Comparison of ENCODE assay signal across 8 cellular contexts in the genomic region with DNA sequence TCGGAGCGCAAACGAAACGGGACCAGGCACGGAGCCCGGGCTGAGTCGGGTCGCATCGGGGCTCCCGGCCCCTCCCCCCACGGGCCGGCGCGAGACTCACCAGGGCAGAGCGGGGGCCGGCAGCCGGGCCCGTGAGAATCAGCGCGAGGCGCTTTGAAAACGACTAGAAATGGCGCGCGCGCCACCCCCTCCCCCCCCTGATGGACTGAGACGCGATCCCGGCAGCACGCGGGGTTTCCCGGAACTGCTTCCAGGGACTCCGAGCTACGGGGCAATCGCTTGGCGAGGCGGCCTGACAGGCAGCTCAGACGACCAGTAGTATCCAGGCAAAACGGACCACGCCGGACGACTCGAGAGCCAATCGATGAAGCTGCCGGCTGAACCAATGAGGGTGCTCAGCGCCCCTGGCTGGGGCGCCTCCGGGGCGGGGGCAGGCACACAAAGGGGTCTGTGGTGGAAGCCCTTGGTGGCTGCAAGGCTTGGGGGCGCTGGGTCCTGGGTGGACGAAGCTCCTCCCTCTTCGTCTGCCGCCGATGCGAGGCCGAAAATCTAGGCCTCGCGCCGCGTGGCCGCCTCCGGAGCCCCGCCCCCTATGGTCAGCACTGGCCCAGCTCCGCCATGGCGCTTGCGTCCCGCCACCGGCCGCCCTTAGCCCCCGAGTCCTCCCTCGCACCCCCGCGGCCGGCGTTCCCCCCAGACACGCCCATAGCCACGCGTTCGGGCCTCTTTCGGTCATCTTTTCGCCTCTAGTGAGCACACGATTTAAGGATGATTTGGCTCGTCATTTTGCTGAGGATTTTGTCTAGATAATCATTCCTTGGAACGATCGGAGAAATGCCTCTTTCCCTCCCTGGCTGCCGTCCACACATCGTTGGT. TPM values are rescaled to one million over a fixed set of nuclear protein-coding genes. Genes with fewer than 3 reads are reported as not detected.
A peak's percentile ranks its signal among the peaks of the same experiment; 100 is the strongest.
DNase-seq lines count a peak whose midpoint lies in the region; ATAC-seq, FAIRE-seq and TF ChIP-seq lines count a peak whose summit lies in the region.

Gene HNRNPR, minus strand, starts transcription at position 174 of the 876 bp plus-strand sequence. CDS start 3,276 bp downstream, outside the sequence.

- H3K27me3 ChIP-seq in adrenal gland (no peaks in the 10 kb centered on the region), heart left ventricle (no peaks in the 10 kb centered on the region)

- peak within 1 kb of the TSS; percentile 96 for H3K4me3 Mint-ChIP-seq in type B pancreatic cell

- intact Hi-C loops in adrenal gland (cut with DNase I): loop anchor here (5.0 to 10.0 kb wide), 2 partner anchors 53 to 140 kb away; partner anchors contain the start of gene ASAP3 (in 1 of the 2)
- intact Hi-C loops in heart left ventricle (cut with DNase I): loop anchor here in 9 of 10 donors (1.0 to 10.0 kb wide), 14 partner anchors 22 to 190 kb away; partner anchors contain the start of genes ASAP3 (in 3 of the 9), ZNF436 (in 2 of the 9), E2F2 (in 1 of the 9) and TCEA3 (in 1 of the 9)

- peaks cover 9% of the 10 kb centered on the region for H3K36me3 Mint-ChIP-seq in type B pancreatic cell

- TF ChIP-seq POLR2A in GM12892 (IDR thresholded peaks at IDR 0.05; ENCODE audit: low read depth, low read length) (peak; percentile 93), adrenal gland (IDR thresholded peaks at IDR 0.05) (peak; percentile 51 to 90), heart left ventricle (IDR thresholded peaks at IDR 0.05) (peak in 1 of 2 donors; percentile 75)

- H3K9me3 ChIP-seq in adrenal gland (replicated peaks in 1 of 3): no peaks in the 10 kb centered on the region
- no peaks in the 10 kb centered on the region for H3K9me3 ChIP-seq in heart left ventricle

- TF ChIP-seq CTCF in adrenal gland (IDR thresholded peaks at IDR 0.05) (peak in 1 of 6 experiments; percentile 25), heart left ventricle (IDR thresholded peaks at IDR 0.05) (peak in 4 of 12 donors; percentile 18 to 39 (median 25)), type B pancreatic cell (conservative IDR thresholded peaks at IDR 0.05) (no peak)

- H3K4me1 Mint-ChIP-seq in type B pancreatic cell (ENCODE audit: unreplicated experiment): peaks cover 42% of the 10 kb centered on the region

- 0 to 1% (median 0%) methylated on average over 38 to 87 of the region's 87 CpGs for WGBS in adrenal gland, 4 donors
- WGBS in heart left ventricle, 4 donors: 0 to 1% (median 1%) methylated on average over 42 to 87 of the region's 87 CpGs

- ATAC-seq in HG02852 (IDR thresholded peaks at IDR 0.05; ENCODE audit: unreplicated experiment): peak; percentile 88
- peak; percentile 97 to 99 (median 99) for ATAC-seq in heart left ventricle

- peak within 1 kb of the TSS; percentile 99 for H3K27ac Mint-ChIP-seq in type B pancreatic cell

- H3K27ac ChIP-seq in adrenal gland: peak within 1 kb of the TSS; percentile 83 to 99 (median 97)
- H3K27ac ChIP-seq in heart left ventricle: peak within 1 kb of the TSS; percentile 84 to 99 (median 94)

- H3K4me3 ChIP-seq in adrenal gland (peak within 1 kb of the TSS; percentile 4 to 97 (median 68)), heart left ventricle (peak within 1 kb of the TSS; percentile 73 to 95 (median 89))

- no peaks in the 10 kb centered on the region for H3K27me3 Mint-ChIP-seq in type B pancreatic cell

- peak; percentile 97 for FAIRE-seq in GM12892 (lab: Jason Lieb, UNC)

- DNase-seq in GM12892 (ENCODE audit: insufficient read length) (peak; percentile 98), NCI-H146 (lab: John Stamatoyannopoulos, UW) (peak; percentile 99), T-helper 1 cell (peak; percentile 98 to 99 (median 98)), adrenal gland (peak; percentile 100), heart left ventricle (peak; percentile 100), pons (ENCODE audit: low spot score) (peak; percentile 99), type B pancreatic cell (ENCODE audit: extremely low spot score, unreplicated experiment) (peak; percentile 100)

- H3K9me3 Mint-ChIP-seq in type B pancreatic cell: no peaks in the 10 kb centered on the region

- H3K36me3 ChIP-seq in adrenal gland (replicated peaks in 1 of 2) (no peaks in the 10 kb centered on the region), heart left ventricle (no peaks in the 10 kb centered on the region)

- H3K4me1 ChIP-seq in adrenal gland (replicated peaks in 1 of 2) (peaks cover 29 to 43% of the 10 kb centered on the region in 2 donors), heart left ventricle (peaks cover 0 to 49% (median 36%) of the 10 kb centered on the region in 12 donors)

RNA-seq across cellular contexts. Expression of gene HNRNPR, which starts in this region (rescaled TPM):
- polyA plus RNA-seq in GM12892 (2012; ENCODE audit: missing spikeins): 129 TPM
- total RNA-seq in adrenal gland (100 to 1,000 TPM in 3 of 8 donors, 10 to 100 TPM in 5; 36.5 to 141 (median 81.5) TPM), heart left ventricle (10 to 100 TPM; 38.0 to 83.5 (median 69.2) TPM), type B pancreatic cell (ENCODE audit: low replicate concordance) (142 and 210 TPM in 2 replicates)
- polyA plus RNA-seq in adrenal gland (100 to 1,000 TPM in 1 of 3 donors, 10 to 100 TPM in 2; 51.7 to 190 (median 83.1) TPM), heart left ventricle (10 to 100 TPM; 39.8 to 96.1 TPM)

Comparison
In these comparisons a context has a peak if more than half of its experiments do, and no peak if none do; other contexts are left out.
1. Peak in every context shown above with its lines: DNase-seq, ATAC-seq, H3K4me3 ChIP-seq and H3K27ac ChIP-seq.